Comparison of ENCODE assay signal across 30 cellular contexts in genomic region chr5:175131432-175131831, GRCh38.
"Had no signal": no experiment of that assay in that cellular context is flagged by ENCODE, and none has a peak within 500 bp of the region (broad histone marks: within the 10 kb centered on the region; RNA-seq: fewer than 3 reads in every experiment).

No MANE protein-coding gene starts in this region.

- H3K4me3 ChIP-seq: breast epithelium, ovary, prostate gland, skin epidermis, upper lobe of right lung had no signal

- H3K9me3 ChIP-seq: ovary, prostate gland, upper lobe of right lung had no signal

- DNase-seq: activated B cell treated with CpG ODN at 0.5 μM for 24 hours; activated CD4-positive, alpha-beta T cell treated with anti-CD3 and anti-CD28 coated beads for 36 hours; activated CD8-positive, alpha-beta memory T cell treated with anti-CD3 and anti-CD28 coated beads, Interleukin-2, amount 10 ng/mL, durations not matched to agents 7 days and 5 days; activated CD8-positive, alpha-beta T cell treated with anti-CD3 and anti-CD28 coated beads, Interleukin-2, amount 10 ng/mL, durations not matched to agents 7 days and 5 days; activated naive CD8-positive, alpha-beta T cell treated with anti-CD3 and anti-CD28 coated beads, Interleukin-2, amount 50 U/mL, for 24 hours; activated T-cell treated with anti-CD3 and anti-CD28 coated beads, Interleukin-2, amount 50 U/mL, for 48 hours; amygdala; central memory CD4-positive, alpha-beta T cell; foreskin fibroblast; head of caudate nucleus; hippocampal formation; left cardiac atrium; mammary epithelial cell; naive B cell; ovary; retina; stimulated activated CD4-positive, alpha-beta T cell treated with anti-CD3 and anti-CD28 coated beads, Interleukin-4, amount 100 ng/mL, for 24 hours; stimulated activated naive CD8-positive, alpha-beta T cell treated with anti-CD3 and anti-CD28 coated beads, Interleukin-15, amount 100 ng/mL, for 72 hours; substantia nigra; T-helper 2 cell; upper lobe of right lung had no signal

- H3K27ac ChIP-seq: breast epithelium, ovary, prostate gland, skin epidermis, upper lobe of right lung had no signal

- H3K36me3 Mint-ChIP-seq: activated CD8-positive, alpha-beta memory T cell treated with anti-CD3 and anti-CD28 coated beads, Interleukin-2, amount 10 ng/mL, durations not matched to agents 7 days and 5 days; mesothelial cell of epicardium; naive B cell; stimulated activated effector memory CD8-positive, alpha-beta T cell treated with anti-CD3 and anti-CD28 coated beads, Interleukin-12 subunit alpha, Interleukin-12 subunit beta, amount 100 ng/mL, for 72 hours had no signal

- H3K4me1 Mint-ChIP-seq: activated B cell treated with CpG ODN at 0.5 μM for 24 hours; activated CD4-positive, alpha-beta T cell treated with anti-CD3 and anti-CD28 coated beads for 36 hours; activated CD8-positive, alpha-beta memory T cell treated with anti-CD3 and anti-CD28 coated beads, Interleukin-2, amount 10 ng/mL, durations not matched to agents 7 days and 5 days; activated naive CD4-positive, alpha-beta T cell treated with anti-CD3 and anti-CD28 coated beads, Interleukin-2, amount 50 U/mL, for 24 hours; activated naive CD8-positive, alpha-beta T cell treated with anti-CD3 and anti-CD28 coated beads, Interleukin-2, amount 50 U/mL, for 24 hours; naive B cell; stimulated activated effector memory CD8-positive, alpha-beta T cell treated with anti-CD3 and anti-CD28 coated beads, Interleukin-12 subunit alpha, Interleukin-12 subunit beta, amount 100 ng/mL, for 72 hours; stimulated activated naive CD8-positive, alpha-beta T cell treated with anti-CD3 and anti-CD28 coated beads, Interleukin-15, amount 100 ng/mL, for 72 hours had no signal

- ATAC-seq: activated CD4-positive, alpha-beta T cell treated with anti-CD3 and anti-CD28 coated beads for 36 hours; activated CD8-positive, alpha-beta memory T cell treated with anti-CD3 and anti-CD28 coated beads, Interleukin-2, amount 10 ng/mL, durations not matched to agents 7 days and 5 days; activated CD8-positive, alpha-beta T cell treated with anti-CD3 and anti-CD28 coated beads, Interleukin-2, amount 10 ng/mL, durations not matched to agents 7 days and 5 days; activated naive CD8-positive, alpha-beta T cell treated with anti-CD3 and anti-CD28 coated beads, Interleukin-2, amount 50 U/mL, for 24 hours; esophagus mucosa; left cardiac atrium; sciatic nerve; stimulated activated effector memory CD8-positive, alpha-beta T cell treated with anti-CD3 and anti-CD28 coated beads, Interleukin-12 subunit alpha, Interleukin-12 subunit beta, amount 100 ng/mL, for 72 hours; stimulated activated naive CD8-positive, alpha-beta T cell treated with anti-CD3 and anti-CD28 coated beads, Interleukin-15, amount 100 ng/mL, for 72 hours; upper lobe of right lung had no signal

- H3K4me3 Mint-ChIP-seq: activated B cell treated with CpG ODN at 0.5 μM for 24 hours; activated CD4-positive, alpha-beta T cell treated with anti-CD3 and anti-CD28 coated beads for 36 hours; activated CD8-positive, alpha-beta memory T cell treated with anti-CD3 and anti-CD28 coated beads, Interleukin-2, amount 10 ng/mL, durations not matched to agents 7 days and 5 days; activated CD8-positive, alpha-beta T cell treated with anti-CD3 and anti-CD28 coated beads, Interleukin-2, amount 10 ng/mL, durations not matched to agents 7 days and 5 days; activated naive CD4-positive, alpha-beta T cell treated with anti-CD3 and anti-CD28 coated beads, Interleukin-2, amount 50 U/mL, for 24 hours; activated naive CD8-positive, alpha-beta T cell treated with anti-CD3 and anti-CD28 coated beads, Interleukin-2, amount 50 U/mL, for 24 hours; mesothelial cell of epicardium; naive B cell; stimulated activated effector memory CD8-positive, alpha-beta T cell treated with anti-CD3 and anti-CD28 coated beads, Interleukin-12 subunit alpha, Interleukin-12 subunit beta, amount 100 ng/mL, for 72 hours; stimulated activated naive CD8-positive, alpha-beta T cell treated with anti-CD3 and anti-CD28 coated beads, Interleukin-15, amount 100 ng/mL, for 72 hours had no signal

- H3K4me1 ChIP-seq: breast epithelium, prostate gland, upper lobe of right lung had no signal

- H3K36me3 ChIP-seq: breast epithelium, ovary, prostate gland, upper lobe of right lung had no signal

- H3K9me3 Mint-ChIP-seq: activated B cell treated with CpG ODN at 0.5 μM for 24 hours had no signal

- H3K27me3 ChIP-seq: breast epithelium, ovary, upper lobe of right lung had no signal

- H3K27ac Mint-ChIP-seq: activated B cell treated with CpG ODN at 0.5 μM for 24 hours; activated CD4-positive, alpha-beta T cell treated with anti-CD3 and anti-CD28 coated beads for 36 hours; activated CD8-positive, alpha-beta memory T cell treated with anti-CD3 and anti-CD28 coated beads, Interleukin-2, amount 10 ng/mL, durations not matched to agents 7 days and 5 days; activated CD8-positive, alpha-beta T cell treated with anti-CD3 and anti-CD28 coated beads, Interleukin-2, amount 10 ng/mL, durations not matched to agents 7 days and 5 days; activated naive CD4-positive, alpha-beta T cell treated with anti-CD3 and anti-CD28 coated beads, Interleukin-2, amount 50 U/mL, for 24 hours; activated naive CD8-positive, alpha-beta T cell treated with anti-CD3 and anti-CD28 coated beads, Interleukin-2, amount 50 U/mL, for 24 hours; activated T-helper 2 cell treated with anti-CD3 and anti-CD28 coated beads, Interferon-gamma antibody, Interleukin-2, Interleukin-4, amounts not matched to agents 10 μg/mL and 5 μg/mL and 100 μg/mL, durations not matched to agents 14 hours and 24 hours and 36 hours; mesothelial cell of epicardium; naive B cell; stimulated activated effector memory CD8-positive, alpha-beta T cell treated with anti-CD3 and anti-CD28 coated beads, Interleukin-12 subunit alpha, Interleukin-12 subunit beta, amount 100 ng/mL, for 72 hours; stimulated activated naive CD8-positive, alpha-beta T cell treated with anti-CD3 and anti-CD28 coated beads, Interleukin-15, amount 100 ng/mL, for 72 hours had no signal

- H3K27me3 Mint-ChIP-seq: activated B cell treated with CpG ODN at 0.5 μM for 24 hours; activated CD8-positive, alpha-beta memory T cell treated with anti-CD3 and anti-CD28 coated beads, Interleukin-2, amount 10 ng/mL, durations not matched to agents 7 days and 5 days; activated naive CD8-positive, alpha-beta T cell treated with anti-CD3 and anti-CD28 coated beads, Interleukin-2, amount 50 U/mL, for 24 hours; naive B cell; stimulated activated naive CD8-positive, alpha-beta T cell treated with anti-CD3 and anti-CD28 coated beads, Interleukin-15, amount 100 ng/mL, for 72 hours had no signal
